ENCODE assay signal across 15 cellular contexts in genomic region chr2:132969371-132969985, GRCh38.
"Had no signal": no experiment of that assay in that cellular context is flagged by ENCODE, and none has a peak within 500 bp of the region (broad histone marks: within the 10 kb centered on the region; RNA-seq: fewer than 3 reads in every experiment).

No MANE protein-coding gene starts in this region.

- H3K9me3 ChIP-seq: colonic mucosa, neutrophil, right atrium auricular region, thoracic aorta had no signal

- H3K27me3 ChIP-seq: colonic mucosa, neutrophil, right atrium auricular region had no signal

- H3K4me3 ChIP-seq: colonic mucosa, right atrium auricular region, skin epidermis, thoracic aorta had no signal

- H3K36me3 ChIP-seq: colonic mucosa, neutrophil, right atrium auricular region, thoracic aorta had no signal

- H3K4me1 ChIP-seq: colonic mucosa, right atrium auricular region had no signal

- DNase-seq: activated CD4-positive, alpha-beta T cell treated with anti-CD3 and anti-CD28 coated beads, Interleukin-2, amount 10 ng/mL, durations not matched to agents 24 days and 14 days; activated CD8-positive, alpha-beta memory T cell treated with anti-CD3 and anti-CD28 coated beads for 24 hours; activated naive CD4-positive, alpha-beta T cell treated with anti-CD3 and anti-CD28 coated beads for 36 hours; caudate nucleus; colonic mucosa; effector CD4-positive, alpha-beta T cell; naive B cell; stimulated activated CD4-positive, alpha-beta T cell treated with anti-CD3 and anti-CD28 coated beads, Interleukin-4, amount 100 ng/mL, for 4 hours; stimulated activated naive CD8-positive, alpha-beta T cell treated with anti-CD3 and anti-CD28 coated beads, Interleukin-15, amount 100 ng/mL, for 72 hours had no signal

- ATAC-seq: activated T-helper 17 cell treated with anti-CD3 and anti-CD28 coated beads, Interleukin-2, amount 50 U/mL, for 72 hours; stimulated activated naive CD8-positive, alpha-beta T cell treated with anti-CD3 and anti-CD28 coated beads, Interleukin-15, amount 100 ng/mL, for 72 hours; WTC11 had no signal

- H3K27ac ChIP-seq: colonic mucosa, neutrophil, right atrium auricular region, skin epidermis, thoracic aorta had no signal
